Comparison of ENCODE assay signal across 33 cellular contexts in the genomic region with DNA sequence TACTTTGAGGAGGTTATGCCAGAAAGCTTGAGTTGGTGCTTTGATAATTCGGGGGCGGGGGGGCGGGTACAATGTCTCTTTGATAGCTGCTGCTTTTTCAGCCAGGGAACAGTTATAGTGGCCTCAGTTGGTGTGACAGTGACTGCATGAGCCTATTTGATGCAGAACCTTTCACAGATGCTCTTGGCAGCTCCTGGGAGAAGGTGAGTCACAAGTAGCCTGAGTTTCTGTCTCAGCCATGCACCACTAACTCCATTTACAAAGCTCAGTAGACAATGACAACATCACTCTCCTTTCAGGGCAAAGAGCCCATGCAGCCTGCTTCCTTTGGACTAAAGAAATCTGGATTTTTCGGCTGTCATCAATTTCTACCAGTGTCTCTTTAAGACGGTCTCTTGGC. TPM values are rescaled to one million over a fixed set of nuclear protein-coding genes. Genes with fewer than 3 reads are reported as not detected.
"Had no signal": no experiment of that assay in that cellular context is flagged by ENCODE, and none has a peak within 500 bp of the region (broad histone marks: within the 10 kb centered on the region; RNA-seq: fewer than 3 reads in every experiment).

No MANE protein-coding gene starts in this region.

- ATAC-seq: activated CD8-positive, alpha-beta T cell treated with anti-CD3 and anti-CD28 coated beads for 36 hours; activated T-cell treated with anti-CD3 and anti-CD28 coated beads, Interleukin-2, amount 50 U/mL, for 72 hours; activated T-helper 17 cell treated with anti-CD3 and anti-CD28 coated beads, Interleukin-2, amount 50 U/mL, for 72 hours had no signal

- H3K4me1 Mint-ChIP-seq: activated CD4-positive, alpha-beta T cell treated with anti-CD3 and anti-CD28 coated beads, Interleukin-2, amount 10 ng/mL, durations not matched to agents 24 days and 14 days; activated naive CD4-positive, alpha-beta T cell treated with anti-CD3 and anti-CD28 coated beads, Interleukin-2, amount 50 U/mL, for 24 hours; activated T-helper 17 cell treated with anti-CD3 and anti-CD28 coated beads, Interleukin-2, amount 50 U/mL, for 72 hours; central memory CD8-positive, alpha-beta T cell had no signal

- H3K9me3 Mint-ChIP-seq: activated CD4-positive, alpha-beta T cell treated with anti-CD3 and anti-CD28 coated beads, Interleukin-2, amount 10 ng/mL, durations not matched to agents 24 days and 14 days; activated naive CD8-positive, alpha-beta T cell treated with anti-CD3 and anti-CD28 coated beads, Interleukin-2, amount 10 ng/mL, durations not matched to agents 7 days and 5 days; activated T-cell treated with anti-CD3 and anti-CD28 coated beads, Interleukin-2, amount 50 U/mL, for 72 hours; activated T-helper 17 cell treated with anti-CD3 and anti-CD28 coated beads, Interleukin-2, amount 50 U/mL, for 72 hours; central memory CD8-positive, alpha-beta T cell had no signal

- H3K27me3 Mint-ChIP-seq: activated naive CD4-positive, alpha-beta T cell treated with anti-CD3 and anti-CD28 coated beads, Interleukin-2, amount 50 U/mL, for 24 hours; activated naive CD8-positive, alpha-beta T cell treated with anti-CD3 and anti-CD28 coated beads, Interleukin-2, amount 10 ng/mL, durations not matched to agents 7 days and 5 days; activated T-helper 17 cell treated with anti-CD3 and anti-CD28 coated beads, Interleukin-2, amount 50 U/mL, for 72 hours; central memory CD8-positive, alpha-beta T cell had no signal

- H3K27ac Mint-ChIP-seq: activated CD4-positive, alpha-beta T cell treated with anti-CD3 and anti-CD28 coated beads, Interleukin-2, amount 10 ng/mL, durations not matched to agents 24 days and 14 days; activated CD8-positive, alpha-beta T cell treated with anti-CD3 and anti-CD28 coated beads for 36 hours; activated naive CD4-positive, alpha-beta T cell treated with anti-CD3 and anti-CD28 coated beads, Interleukin-2, amount 50 U/mL, for 24 hours; activated naive CD8-positive, alpha-beta T cell treated with anti-CD3 and anti-CD28 coated beads, Interleukin-2, amount 10 ng/mL, durations not matched to agents 7 days and 5 days; activated T-cell treated with anti-CD3 and anti-CD28 coated beads, Interleukin-2, amount 50 U/mL, for 72 hours; activated T-helper 17 cell treated with anti-CD3 and anti-CD28 coated beads, Interleukin-2, amount 50 U/mL, for 72 hours; IgD-negative memory B cell had no signal

- DNase-seq: activated CD4-positive, alpha-beta T cell treated with anti-CD3 and anti-CD28 coated beads, Interleukin-2, amount 10 ng/mL, durations not matched to agents 24 days and 14 days; activated CD4-positive, alpha-beta T cell treated with anti-CD3 and anti-CD28 coated beads, Interleukin-2, amount 50 U/mL, for 4 hours; activated CD8-positive, alpha-beta T cell treated with anti-CD3 and anti-CD28 coated beads for 36 hours; activated gamma-delta T cell; activated naive CD4-positive, alpha-beta T cell treated with Interleukin-2 at 50 U/mL for 16 hours; activated naive CD8-positive, alpha-beta T cell treated with anti-CD3 and anti-CD28 coated beads, Interleukin-2, amount 10 ng/mL, durations not matched to agents 7 days and 5 days; activated T-cell treated with anti-CD3 and anti-CD28 coated beads, Interleukin-2, amount 50 U/mL, for 1 hour; activated T-cell treated with anti-CD3 and anti-CD28 coated beads, Interleukin-2, amount 50 U/mL, for 72 hours; amygdala; Kasumi-1; KBM-7; MG63; NCI-H1048; NCI-H1105 treated with DMSO at 0.1 percent for 48 hours; NCI-H1436; NCI-H1694 treated with DMSO at 0.1 percent for 48 hours; NCI-H2029; NCI-H2171 treated with DMSO at 0.1 percent for 48 hours; NCI-H226; NCI-H510A treated with DMSO at 0.1 percent for 48 hours; OCI-M1; Right ventricle myocardium superior; SW 1271; T1000; WERI-Rb-1 had no signal

- H3K36me3 Mint-ChIP-seq: activated naive CD4-positive, alpha-beta T cell treated with anti-CD3 and anti-CD28 coated beads, Interleukin-2, amount 50 U/mL, for 24 hours; activated naive CD8-positive, alpha-beta T cell treated with anti-CD3 and anti-CD28 coated beads, Interleukin-2, amount 10 ng/mL, durations not matched to agents 7 days and 5 days; IgD-negative memory B cell had no signal

- H3K4me3 Mint-ChIP-seq: activated CD4-positive, alpha-beta T cell treated with anti-CD3 and anti-CD28 coated beads, Interleukin-2, amount 10 ng/mL, durations not matched to agents 24 days and 14 days; activated CD8-positive, alpha-beta T cell treated with anti-CD3 and anti-CD28 coated beads for 36 hours; activated naive CD4-positive, alpha-beta T cell treated with anti-CD3 and anti-CD28 coated beads, Interleukin-2, amount 50 U/mL, for 24 hours; activated naive CD8-positive, alpha-beta T cell treated with anti-CD3 and anti-CD28 coated beads, Interleukin-2, amount 10 ng/mL, durations not matched to agents 7 days and 5 days; activated T-cell treated with anti-CD3 and anti-CD28 coated beads, Interleukin-2, amount 50 U/mL, for 72 hours; activated T-helper 17 cell treated with anti-CD3 and anti-CD28 coated beads, Interleukin-2, amount 50 U/mL, for 72 hours; central memory CD8-positive, alpha-beta T cell; IgD-negative memory B cell had no signal

RNA-seq across cellular contexts. Expression of gene SEZ6L, which starts 42.1 kb away (rescaled TPM):
- total RNA-seq: activated CD4-positive, alpha-beta T cell treated with anti-CD3 and anti-CD28 coated beads, Interleukin-2, amount 10 ng/mL, durations not matched to agents 24 days and 14 days; activated CD8-positive, alpha-beta memory T cell treated with anti-CD3 and anti-CD28 coated beads for 36 hours; activated CD8-positive, alpha-beta T cell treated with anti-CD3 and anti-CD28 coated beads for 36 hours; activated naive CD8-positive, alpha-beta T cell treated with anti-CD3 and anti-CD28 coated beads, Interleukin-2, amount 10 ng/mL, durations not matched to agents 7 days and 5 days; ascending aorta; T-helper 1 cell treated with Interleukin-12 subunit alpha and Interleukin-12 subunit beta and Interleukin-4 antibody, amounts not matched to agents 30 ng/mL and 1 ng/mL, for 36 hours; T-helper 2 cell treated with Interferon-gamma antibody and Interleukin-4, amounts not matched to agents 100 ng/mL and 5 ng/mL, for 36 hours had no signal
